1 cellular context compared by ENCODE assay signal in the genomic region with DNA sequence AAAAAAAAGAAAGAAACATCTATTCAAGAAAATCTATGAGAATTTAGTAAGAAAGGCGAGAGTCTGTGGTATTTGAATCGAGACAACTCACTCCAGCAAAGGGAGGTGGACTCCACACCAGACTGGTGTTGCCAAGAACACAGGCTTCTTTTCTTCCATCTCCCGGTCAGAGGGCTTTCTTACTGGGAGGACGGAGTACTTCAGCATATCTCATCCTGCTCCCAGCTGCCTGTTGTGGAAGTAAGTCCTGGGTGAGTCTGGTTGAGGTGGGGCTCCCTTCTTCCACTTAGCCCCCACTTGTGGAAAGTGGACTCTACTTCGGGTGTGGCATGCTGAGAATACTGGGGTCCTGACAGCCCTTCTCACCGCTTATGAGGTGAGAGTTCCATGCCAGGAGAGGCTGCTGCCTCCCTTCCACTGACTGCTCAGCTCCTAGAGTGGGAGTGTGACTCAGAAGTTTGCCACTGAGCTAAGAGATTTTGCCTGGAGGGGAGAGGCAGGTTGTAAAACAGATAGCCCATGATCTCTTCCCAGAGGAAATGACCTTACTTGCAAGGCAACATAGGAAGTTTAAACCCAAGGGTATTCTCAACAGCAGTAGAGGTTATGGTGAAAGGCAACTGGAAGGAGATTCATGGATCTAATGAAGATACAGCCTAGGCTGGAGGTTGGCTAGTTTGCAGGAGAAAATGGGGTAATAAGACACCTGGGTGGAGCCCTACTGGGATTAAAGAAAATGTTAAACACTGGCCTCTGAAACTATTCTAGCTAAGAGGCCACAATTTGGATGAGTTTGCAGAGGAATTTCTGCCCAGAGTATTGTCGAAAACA.
TF ChIP-seq lines count a peak whose summit lies in the region.

No MANE protein-coding gene starts in this region.

TF ChIP-seq in SK-N-SH treated with all-trans-retinoic acid at 6 μM for 48 hours, 23 proteins besides CTCF, POLR2A, EP300 and RAD21 (continued from another document):
- TF ChIP-seq, protein P1, sequence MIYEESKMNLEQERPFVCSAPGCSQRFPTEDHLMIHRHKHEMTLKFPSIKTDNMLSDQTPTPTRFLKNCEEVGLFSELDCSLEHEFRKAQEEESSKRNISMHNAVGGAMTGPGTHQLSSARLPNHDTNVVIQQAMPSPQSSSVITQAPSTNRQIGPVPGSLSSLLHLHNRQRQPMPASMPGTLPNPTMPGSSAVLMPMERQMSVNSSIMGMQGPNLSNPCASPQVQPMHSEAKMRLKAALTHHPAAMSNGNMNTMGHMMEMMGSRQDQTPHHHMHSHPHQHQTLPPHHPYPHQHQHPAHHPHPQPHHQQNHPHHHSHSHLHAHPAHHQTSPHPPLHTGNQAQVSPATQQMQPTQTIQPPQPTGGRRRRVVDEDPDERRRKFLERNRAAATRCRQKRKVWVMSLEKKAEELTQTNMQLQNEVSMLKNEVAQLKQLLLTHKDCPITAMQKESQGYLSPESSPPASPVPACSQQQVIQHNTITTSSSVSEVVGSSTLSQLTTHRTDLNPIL (CRISPR knock-in tag; IDR thresholded peaks at IDR 0.05; ENCODE audit: low read depth) = no peak
- TF ChIP-seq PPARA (CRISPR knock-in tag; IDR thresholded peaks at IDR 0.05; ENCODE audit: borderline replicate concordance) = no peak
- TF ChIP-seq BACH2 (CRISPR knock-in tag; IDR thresholded peaks at IDR 0.05; ENCODE audit: borderline replicate concordance) = no peak
- TF ChIP-seq ZNF8 (CRISPR knock-in tag; IDR thresholded peaks at IDR 0.05) = no peak
